In genomic region chr4:173025131-173025530, GRCh38 we compare ENCODE assay signal across 8 cellular contexts.
DNase-seq lines count a peak whose midpoint lies in the region; ATAC-seq and TF ChIP-seq lines count a peak whose summit lies in the region.

No MANE protein-coding gene starts in this region.

- CTCF ChIA-PET in activated naive CD4-positive, alpha-beta T cell treated with anti-CD3 and anti-CD28 coated beads for 36 hours (lab: Charles Lee): interaction anchor here (1.2 to 3.0 kb wide), 6 partner anchors 12 to 276 kb away, joined by 3 to 33 read pairs (median 16); partner anchors contain the start of gene GALNT7

- H3K4me2 ChIP-seq in OCI-LY3 (ENCODE audit: low read length): peak overlapping the region; percentile 43

- peaks cover 4% of the 10 kb centered on the region for H3K4me1 Mint-ChIP-seq in activated naive CD4-positive, alpha-beta T cell treated with anti-CD3 and anti-CD28 coated beads for 36 hours (ENCODE audit: low read depth)

- no peak overlapping the region for H3K4me3 Mint-ChIP-seq in activated naive CD4-positive, alpha-beta T cell treated with anti-CD3 and anti-CD28 coated beads for 36 hours

- H3K36me3 Mint-ChIP-seq in activated naive CD4-positive, alpha-beta T cell treated with anti-CD3 and anti-CD28 coated beads for 36 hours (ENCODE audit: low read depth): no peaks in the 10 kb centered on the region

- peak overlapping the region; percentile 76 for H2AFZ ChIP-seq in OCI-LY3 (ENCODE audit: low read depth, low read length)

- H3K79me2 ChIP-seq in OCI-LY3 (ENCODE audit: low read length): no peaks in the 10 kb centered on the region

- TF ChIP-seq POLR2A in transverse colon (IDR thresholded peaks at IDR 0.05): no peak

- peaks cover 4% of the 10 kb centered on the region for H3K27me3 ChIP-seq in OCI-LY3 (ENCODE audit: low read depth, low read length)
- H3K27me3 ChIP-seq in transverse colon: no peaks in the 10 kb centered on the region

- WGBS in transverse colon (ENCODE audit: low coverage in 1 of 2), 2 donors: 67 to 93% methylated on average over 1 of the region's 1 CpG

- H3K9ac ChIP-seq in OCI-LY3 (ENCODE audit: low read length): no peak overlapping the region

- peak; percentile 43 for DNase-seq in activated naive CD4-positive, alpha-beta T cell treated with anti-CD3 and anti-CD28 coated beads for 36 hours
- no peak for DNase-seq in activated naive CD4-positive, alpha-beta T cell treated with Interleukin-2 at 50 U/mL for 16 hours
- peak; percentile 74 for DNase-seq in HT-29 (ENCODE audit: low spot score)
- DNase-seq in central memory CD4-positive, alpha-beta T cell: peak; percentile 29
- DNase-seq in kidney tubule cell (ENCODE audit: low spot score): peak; percentile 86
- peak; percentile 26 for DNase-seq in transverse colon

- H3K27me3 Mint-ChIP-seq in activated naive CD4-positive, alpha-beta T cell treated with anti-CD3 and anti-CD28 coated beads for 36 hours (ENCODE audit: low read depth): no peaks in the 10 kb centered on the region

- peaks cover 11% of the 10 kb centered on the region; the same call in 1 of the 2 replicates for H3K4me1 ChIP-seq in OCI-LY3 (ENCODE audit: low read length)
- no peaks in the 10 kb centered on the region for H3K4me1 ChIP-seq in transverse colon

- ATAC-seq in GM21619 (IDR thresholded peaks at IDR 0.05; ENCODE audit: unreplicated experiment): peak; percentile 87

- peak; percentile 96 for TF ChIP-seq CTCF in OCI-LY3 (IDR thresholded peaks at IDR 0.05; ENCODE audit: low read depth, low read length)
- TF ChIP-seq CTCF in transverse colon (IDR thresholded peaks at IDR 0.05): peak; percentile 63 to 84 (median 76)

- H3K27ac ChIP-seq in OCI-LY3 (ENCODE audit: low read length): no peak overlapping the region
- no peak overlapping the region for H3K27ac ChIP-seq in transverse colon

- TF ChIP-seq EP300 in transverse colon (IDR thresholded peaks at IDR 0.05; ENCODE audit: low read depth): no peak

- H4K20me1 ChIP-seq in OCI-LY3 (ENCODE audit: insufficient read depth, low read length): no peaks in the 10 kb centered on the region

- no peaks in the 10 kb centered on the region for H3K9me3 ChIP-seq in OCI-LY3 (ENCODE audit: insufficient read depth, low read length)
- H3K9me3 ChIP-seq in transverse colon: no peaks in the 10 kb centered on the region

- no peaks in the 10 kb centered on the region for H3K9me3 Mint-ChIP-seq in activated naive CD4-positive, alpha-beta T cell treated with anti-CD3 and anti-CD28 coated beads for 36 hours

- intact Hi-C loops in activated naive CD4-positive, alpha-beta T cell treated with anti-CD3 and anti-CD28 coated beads for 36 hours (cut with micrococcal nuclease): loop anchor here (1.0 to 5.0 kb wide), 4 partner anchors 146 to 392 kb away; no protein-coding TSS in a partner anchor
- intact Hi-C loops in transverse colon (cut with DNase I; ENCODE audit: low total_unique reads): loop anchor here (10.0 kb wide), 1 partner anchor 150 kb away; no protein-coding TSS in a partner anchor

- H3K4me3 ChIP-seq in OCI-LY3 (ENCODE audit: low read length) (peak overlapping the region; percentile 37; the same call in 1 of the 2 replicates), transverse colon (no peak overlapping the region)

- H3K27ac Mint-ChIP-seq in activated naive CD4-positive, alpha-beta T cell treated with anti-CD3 and anti-CD28 coated beads for 36 hours: no peak overlapping the region

- in situ Hi-C loops in transverse colon (cut with MboI; ENCODE audit: low pct_ligation_motif_present in 1 of 4, low pct_unique_long_range_greater_than_20kb in 1 of 4, low sequenced_read_pairs in 3 of 4): loop anchor here in 2 of 4 donors (5.0 to 25.0 kb wide), 3 partner anchors 137 to 232 kb away; partner anchors contain the start of gene GALNT7 (in 1 of the 2)

- no peaks in the 10 kb centered on the region for H3K36me3 ChIP-seq in OCI-LY3 (replicated peaks; ENCODE audit: low read depth, low read length)
- H3K36me3 ChIP-seq in transverse colon: no peaks in the 10 kb centered on the region
